Comparison of ENCODE assay signal across 9 cellular contexts in the genomic region with DNA sequence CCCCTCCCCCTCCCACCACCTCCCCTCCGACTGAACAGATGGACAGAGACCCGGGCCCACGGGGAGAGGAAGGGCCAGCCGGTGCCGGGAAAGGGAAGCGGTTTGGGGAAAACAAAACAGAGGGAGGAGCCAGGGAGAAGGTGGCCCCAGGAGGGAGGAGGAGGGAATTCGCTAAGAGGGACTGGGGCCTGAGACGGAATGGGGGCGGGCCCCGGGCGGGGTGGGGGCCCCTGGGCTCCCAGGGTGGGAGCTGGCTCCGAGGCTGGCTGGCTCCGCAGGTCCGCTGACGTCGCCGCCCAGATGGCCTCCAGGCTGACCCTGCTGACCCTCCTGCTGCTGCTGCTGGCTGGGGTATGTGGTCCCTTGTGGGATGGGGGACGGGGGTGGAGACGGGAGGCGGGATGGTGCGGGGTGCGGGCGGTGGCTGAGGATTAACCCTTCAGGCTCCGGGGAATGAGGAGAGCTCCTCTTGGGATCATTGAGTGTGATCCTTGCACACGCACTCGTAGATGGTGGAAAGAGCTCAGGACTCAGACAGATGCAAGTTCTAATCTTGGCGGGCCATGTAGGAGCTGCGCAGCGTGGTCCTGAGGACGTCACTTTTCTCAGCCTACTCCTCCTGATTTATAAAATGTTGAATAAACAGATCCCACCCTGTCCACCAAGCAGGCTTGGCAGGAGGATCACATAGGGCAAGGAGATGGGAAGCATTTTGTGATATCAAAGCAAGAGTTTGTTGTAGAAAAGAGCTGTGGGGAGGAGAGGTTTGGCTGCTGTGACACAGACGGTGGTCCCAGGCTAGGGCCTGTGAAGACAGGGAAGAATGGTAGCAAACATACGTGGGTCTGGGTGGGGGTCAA. TPM values are rescaled to one million over a fixed set of nuclear protein-coding genes. Genes with fewer than 3 reads are reported as not detected.
DNase-seq lines count a peak whose midpoint lies in the region; ATAC-seq and TF ChIP-seq lines count a peak whose summit lies in the region.
"Had no signal": no experiment of that assay in that cellular context is flagged by ENCODE, and none has a peak within 500 bp of the region (broad histone marks: within the 10 kb centered on the region; RNA-seq: fewer than 3 reads in every experiment).

No MANE protein-coding gene starts in this region.

- H3K27me3 Mint-ChIP-seq in Caco-2 (ENCODE audit: insufficient read depth, unreplicated experiment), result no peaks in the 10 kb centered on the region

- H3K9ac ChIP-seq in adipocyte (ENCODE audit: low read length), result peak overlapping the region; percentile 82

- no peaks in the 10 kb centered on the region for H3K9me3 Mint-ChIP-seq in Caco-2 (ENCODE audit: unreplicated experiment)
- H3K9me3 Mint-ChIP-seq: activated naive CD4-positive, alpha-beta T cell treated with anti-CD3 and anti-CD28 coated beads, Interleukin-2, amount 50 U/mL, for 24 hours had no signal

- H3K36me3 Mint-ChIP-seq in Caco-2 (ENCODE audit: insufficient read depth, unreplicated experiment), result no peaks in the 10 kb centered on the region
- H3K36me3 Mint-ChIP-seq: activated naive CD4-positive, alpha-beta T cell treated with anti-CD3 and anti-CD28 coated beads, Interleukin-2, amount 50 U/mL, for 24 hours had no signal

- peak overlapping the region; percentile 65 for H3K4me3 Mint-ChIP-seq in Caco-2 (ENCODE audit: unreplicated experiment)
- H3K4me3 Mint-ChIP-seq: activated naive CD4-positive, alpha-beta T cell treated with anti-CD3 and anti-CD28 coated beads, Interleukin-2, amount 50 U/mL, for 24 hours had no signal

- TF ChIP-seq CTCF in Caco-2 (IDR thresholded peaks at IDR 0.05; ENCODE audit: insufficient read depth in 1 of 2, low read depth in 1 of 2, low read length in 1 of 2, severe bottlenecking in 1 of 2, unreplicated experiment in 1 of 2), result no peak

- H3K9me3 ChIP-seq in Caco-2 (no peaks in the 10 kb centered on the region), adipocyte (ENCODE audit: control insufficient read depth, low read length) (no peaks in the 10 kb centered on the region)

- no peaks in the 10 kb centered on the region for H3K36me3 ChIP-seq in Caco-2 (ENCODE audit: control insufficient read depth, insufficient read depth, low read length)
- H3K36me3 ChIP-seq in adipocyte (ENCODE audit: control insufficient read depth, insufficient read depth, low read length, severe bottlenecking), result peaks cover 17% of the 10 kb centered on the region

- H3K27me3 ChIP-seq in Caco-2 (replicated peaks; ENCODE audit: control insufficient read depth, insufficient read depth, low read length) (no peaks in the 10 kb centered on the region), adipocyte (replicated peaks; ENCODE audit: control insufficient read depth, insufficient read depth, low read length) (no peaks in the 10 kb centered on the region)

- H3K4me1 Mint-ChIP-seq in Caco-2 (ENCODE audit: low read depth, unreplicated experiment), result peaks cover 13% of the 10 kb centered on the region
- H3K4me1 Mint-ChIP-seq: activated naive CD4-positive, alpha-beta T cell treated with anti-CD3 and anti-CD28 coated beads, Interleukin-2, amount 50 U/mL, for 24 hours had no signal

- no TSS peak for BruUV-seq in Caco-2 (replicated peaks; lab: Mats Ljungman, UMichigan)

- H3K4me1 ChIP-seq in Caco-2 (peaks cover 12% of the 10 kb centered on the region), adipocyte (ENCODE audit: control insufficient read depth, insufficient read depth, low read length) (peaks cover 24% of the 10 kb centered on the region)

- peak; percentile 97 for ATAC-seq in left ventricle myocardium superior
- ATAC-seq in HG03039 (IDR thresholded peaks at IDR 0.05; ENCODE audit: unreplicated experiment), result no peak
- ATAC-seq in GM21367 (IDR thresholded peaks at IDR 0.05; ENCODE audit: unreplicated experiment), result no peak

- DNase-seq in Caco-2, result peak; percentile 61 to 78
- DNase-seq in adipocyte (ENCODE audit: low read depth), result peak; percentile 50
- DNase-seq in left ventricle myocardium superior, result peak; percentile 91
- DNase-seq in pons (ENCODE audit: low spot score), result peak; percentile 17
- no peak for DNase-seq in NCI-H1417 treated with DMSO at 0.1 percent for 48 hours (lab: John Stamatoyannopoulos, UW)
- DNase-seq in T-helper 1 cell, result no peak

- intact Hi-C loops in Caco-2 (cut with micrococcal nuclease; ENCODE audit: unreplicated experiment) (no loop called here), left ventricle myocardium superior (cut with micrococcal nuclease) (no loop called here)

- POLR2A ChIA-PET in Caco-2 (lab: Charles Lee), result interaction anchor here (0.6 kb wide), 1 partner anchor 136 kb away, joined by 18 read pairs; no protein-coding TSS in a partner anchor

- CTCF ChIA-PET in Caco-2 (lab: Charles Lee), result interaction anchor here (0.7 kb wide), 1 partner anchor 245 kb away, joined by 4 read pairs; no protein-coding TSS in a partner anchor

- peak overlapping the region; percentile 21 for H3K4me3 ChIP-seq in Caco-2 (ENCODE audit: low read depth, low read length)
- H3K4me3 ChIP-seq in adipocyte (ENCODE audit: low read length), result peak overlapping the region; percentile 88

- H3K27ac Mint-ChIP-seq in Caco-2 (ENCODE audit: unreplicated experiment), result no peak overlapping the region
- H3K27ac Mint-ChIP-seq: activated naive CD4-positive, alpha-beta T cell treated with anti-CD3 and anti-CD28 coated beads, Interleukin-2, amount 50 U/mL, for 24 hours had no signal

RNA-seq across cellular contexts. Expression of a gene that starts 0.7 kb away (rescaled TPM):
- total RNA-seq in Caco-2 (2022) (3.2 and 3.8 TPM in 2 replicates), left ventricle myocardium superior (121 TPM)

RNA-seq across cellular contexts. Expression of a gene that starts 30.7 kb away (rescaled TPM):
- total RNA-seq in Caco-2 (2022), result 16.7 and 20.2 TPM in 2 replicates
- 18.0 TPM for total RNA-seq in left ventricle myocardium superior

RNA-seq across cellular contexts. Expression of a gene that starts 51.5 kb away (rescaled TPM):
- total RNA-seq in Caco-2 (2022) (0.32 TPM in 1 of 2 replicates, not detected in the other), left ventricle myocardium superior (1.2 TPM)

RNA-seq across cellular contexts. Expression of a gene that starts 59.4 kb away (rescaled TPM):
- total RNA-seq in Caco-2 (2022) (21.0 and 22.1 TPM in 2 replicates), left ventricle myocardium superior (7.7 TPM)

Comparison
In these comparisons a context has a peak if more than half of its experiments do, and no peak if none do; other contexts are left out.
1. DNase-seq: peak in Caco-2 (2 of 2), adipocyte (single experiment), left ventricle myocardium superior (single experiment) and pons (single experiment); none in NCI-H1417 treated with DMSO at 0.1 percent for 48 hours (single experiment) and T-helper 1 cell (0 of 5).
2. RNA of a gene that starts 0.7 kb away (total RNA-seq): 121 TPM in left ventricle myocardium superior (single experiment); 3.2 to 3.8 TPM in Caco-2; every median in the first group is over 10 times any median in the second.